1 cellular context compared by ENCODE assay signal in genomic region chr1:28553229-28553930, GRCh38.
A peak's percentile ranks its signal among the peaks of the same experiment; 100 is the strongest.
TF ChIP-seq lines count a peak whose summit lies in the region.

No MANE protein-coding gene starts in this region.

TF ChIP-seq in HEK293, 187 proteins besides CTCF, POLR2A, EP300 and RAD21 (continued from another document and continues in another):
- no peak for TF ChIP-seq ZBTB6 (tag by site-specific recombination; IDR thresholded peaks at IDR 0.05)
- TF ChIP-seq ZNF645 (tag by site-specific recombination; IDR thresholded peaks at IDR 0.05), result no peak
- TF ChIP-seq ZBTB48 (tag by site-specific recombination; IDR thresholded peaks at IDR 0.05), result peak; percentile 92
- no peak for TF ChIP-seq ZFHX2 (tag by site-specific recombination; conservative IDR thresholded peaks at IDR 0.05)
- no peak for TF ChIP-seq ZNF704 (tag by site-specific recombination; IDR thresholded peaks at IDR 0.05)
- peak; percentile 21; the same call in 1 of the 2 replicates for TF ChIP-seq KLF1 (tag by site-specific recombination; IDR thresholded peaks at IDR 0.05)
- TF ChIP-seq ZFP3 (tag by site-specific recombination; IDR thresholded peaks at IDR 0.05; ENCODE audit: low read depth), result no peak
- TF ChIP-seq ZNF561 (tag by site-specific recombination; IDR thresholded peaks at IDR 0.05; ENCODE audit: borderline replicate concordance), result 0 out of 2 replicates have a peak, but pooled peaks have one; percentile 2
- no peak for TF ChIP-seq ZNF76 (tag by site-specific recombination; IDR thresholded peaks at IDR 0.05; ENCODE audit: borderline replicate concordance, low read depth)
- TF ChIP-seq ZNF274 (IDR thresholded peaks at IDR 0.05; ENCODE audit: low read length), result no peak
- no peak for TF ChIP-seq ZNF274 (tag by site-specific recombination; IDR thresholded peaks at IDR 0.05; ENCODE audit: borderline replicate concordance)
- TF ChIP-seq ZNF677 (tag by site-specific recombination; IDR thresholded peaks at IDR 0.05), result no peak
- no peak for TF ChIP-seq SP3 (tag by site-specific recombination; IDR thresholded peaks at IDR 0.05)
- 0 out of 2 replicates have a peak, but pooled peaks have one; percentile 1 for TF ChIP-seq SCRT1 (tag by site-specific recombination; IDR thresholded peaks at IDR 0.05; ENCODE audit: borderline replicate concordance)
- no peak for TF ChIP-seq EGR2 (tag by site-specific recombination; IDR thresholded peaks at IDR 0.05; ENCODE audit: low read depth)
- no peak for TF ChIP-seq ZNF513 (tag by site-specific recombination; IDR thresholded peaks at IDR 0.05)
- no peak for TF ChIP-seq ZNF302 (tag by site-specific recombination; IDR thresholded peaks at IDR 0.05; ENCODE audit: low read depth)
- peak; percentile 59 for TF ChIP-seq ZBTB26 (tag by site-specific recombination; optimal IDR thresholded peaks at IDR 0.05)
- no peak for TF ChIP-seq ZFP41 (tag by site-specific recombination; IDR thresholded peaks at IDR 0.05; ENCODE audit: borderline replicate concordance)
- peak; percentile 66; the same call in 1 of the 2 replicates for TF ChIP-seq ZBTB10 (tag by site-specific recombination; IDR thresholded peaks at IDR 0.05)
- TF ChIP-seq GLI4 (tag by site-specific recombination; IDR thresholded peaks at IDR 0.05), result no peak
- no peak for TF ChIP-seq ZNF354C (tag by site-specific recombination; IDR thresholded peaks at IDR 0.05; ENCODE audit: borderline replicate concordance, low read depth)
- TF ChIP-seq ZBTB20 (tag by site-specific recombination; IDR thresholded peaks at IDR 0.05), result peak; percentile 85
- peak; percentile 93 for TF ChIP-seq ZNF692 (tag by site-specific recombination; IDR thresholded peaks at IDR 0.05)
- no peak for TF ChIP-seq ZNF571 (tag by site-specific recombination; IDR thresholded peaks at IDR 0.05)
- TF ChIP-seq ZNF398 (tag by site-specific recombination; IDR thresholded peaks at IDR 0.05), result peak; percentile 72
- no peak for TF ChIP-seq ZNF768 (tag by site-specific recombination; IDR thresholded peaks at IDR 0.05)
- TF ChIP-seq ZNF792 (tag by site-specific recombination; IDR thresholded peaks at IDR 0.05), result peak; percentile 69; the same call in 1 of the 2 replicates
- TF ChIP-seq ZNF169 (tag by site-specific recombination; IDR thresholded peaks at IDR 0.05), result no peak
- TF ChIP-seq ZNF280D (tag by site-specific recombination; IDR thresholded peaks at IDR 0.05), result no peak
- TF ChIP-seq GLIS1 (tag by site-specific recombination; IDR thresholded peaks at IDR 0.05), result peak; percentile 16; the same call in 1 of the 2 replicates
- TF ChIP-seq ZNF114 (tag by site-specific recombination; IDR thresholded peaks at IDR 0.05), result no peak
- TF ChIP-seq ZNF18 (tag by site-specific recombination; IDR thresholded peaks at IDR 0.05), result no peak
- TF ChIP-seq ZSCAN18 (tag by site-specific recombination; IDR thresholded peaks at IDR 0.05), result no peak
- TF ChIP-seq ELK4 (IDR thresholded peaks at IDR 0.05; ENCODE audit: borderline replicate concordance, low read depth, low read length), result no peak
- TF ChIP-seq PRDM1 (tag by site-specific recombination; IDR thresholded peaks at IDR 0.05), result no peak
- TF ChIP-seq ZNF211 (tag by site-specific recombination; IDR thresholded peaks at IDR 0.05; ENCODE audit: low read depth), result no peak
- TF ChIP-seq ZXDB (tag by site-specific recombination; IDR thresholded peaks at IDR 0.05), result no peak; the same call in 1 of the 2 replicates
- TF ChIP-seq ZBTB8A (tag by site-specific recombination; IDR thresholded peaks at IDR 0.05), result peak; percentile 81
- no peak for TF ChIP-seq KLF9 (tag by site-specific recombination; IDR thresholded peaks at IDR 0.05; ENCODE audit: low read depth)
